ENCODE assay signal across 23 cellular contexts in the genomic region with DNA sequence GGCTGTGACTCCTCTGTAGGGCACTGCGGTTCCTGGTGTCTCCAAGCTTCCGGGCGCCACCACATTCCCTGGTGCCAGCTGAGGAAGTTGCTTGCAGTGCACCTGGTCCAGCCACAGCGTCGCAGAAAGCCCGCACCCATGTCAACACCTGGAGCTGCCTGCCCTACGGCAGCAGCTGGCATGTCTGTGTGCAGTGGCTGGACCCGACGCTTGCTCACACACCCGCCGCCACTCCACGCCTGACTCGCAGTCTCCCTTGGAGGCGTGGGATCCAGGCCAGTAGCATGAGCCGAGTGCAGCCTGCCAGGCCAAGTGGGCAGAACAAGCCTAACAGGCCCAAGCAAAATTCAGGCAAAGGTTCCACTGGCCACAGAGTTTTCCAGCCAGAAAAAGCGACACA.
"Had no signal": no experiment of that assay in that cellular context is flagged by ENCODE, and none has a peak within 500 bp of the region (broad histone marks: within the 10 kb centered on the region; RNA-seq: fewer than 3 reads in every experiment).

No MANE protein-coding gene starts in this region.

- H3K9me3 Mint-ChIP-seq: activated naive CD4-positive, alpha-beta T cell treated with anti-CD3 and anti-CD28 coated beads, Interleukin-2, amount 50 U/mL, for 72 hours; activated T-helper 17 cell treated with anti-CD3 and anti-CD28 coated beads, Interleukin-2, amount 50 U/mL, for 72 hours; brain; immature natural killer cell; naive thymus-derived CD4-positive, alpha-beta T cell; neural crest cell had no signal

- H3K36me3 Mint-ChIP-seq: activated naive CD4-positive, alpha-beta T cell treated with anti-CD3 and anti-CD28 coated beads, Interleukin-2, amount 50 U/mL, for 72 hours; brain; immature natural killer cell; naive thymus-derived CD4-positive, alpha-beta T cell had no signal

- H3K27me3 Mint-ChIP-seq: dendritic cell treated with granulocyte-macrophage colony-stimulating factor and Interleukin-4, amounts not matched to agents 40 ng/mL and 50 ng/mL, for 4 days had no signal

- H3K27ac Mint-ChIP-seq: activated CD8-positive, alpha-beta T cell treated with anti-CD3 and anti-CD28 coated beads, Interleukin-2, amount 10 ng/mL, durations not matched to agents 7 days and 5 days; activated naive CD4-positive, alpha-beta T cell treated with anti-CD3 and anti-CD28 coated beads, Interleukin-2, amount 50 U/mL, for 72 hours; activated T-helper 17 cell treated with anti-CD3 and anti-CD28 coated beads, Interleukin-2, amount 50 U/mL, for 72 hours; brain; dendritic cell treated with granulocyte-macrophage colony-stimulating factor and Interleukin-4, amounts not matched to agents 40 ng/mL and 50 ng/mL, for 4 days; immature natural killer cell; naive thymus-derived CD4-positive, alpha-beta T cell had no signal

- H3K27me3 ChIP-seq: foreskin keratinocyte, left lung, tibial artery had no signal

- H3K36me3 ChIP-seq: left lung, tibial artery, WERI-Rb-1 had no signal

- H3K4me1 Mint-ChIP-seq: activated T-helper 17 cell treated with anti-CD3 and anti-CD28 coated beads, Interleukin-2, amount 50 U/mL, for 72 hours; brain; immature natural killer cell; naive thymus-derived CD4-positive, alpha-beta T cell; neural crest cell had no signal

- H3K9me3 ChIP-seq: left lung, tibial artery had no signal

- H3K4me3 ChIP-seq: left lung, tibial artery had no signal

- DNase-seq: activated CD4-positive, alpha-beta T cell treated with anti-CD3 and anti-CD28 coated beads, Interleukin-2, amount 50 U/mL, for 1 hour; activated CD4-positive, CD25-positive, alpha-beta regulatory T cell treated with anti-CD3 and anti-CD28 coated beads, Interleukin-2, amount 50 U/mL, for 72 hours; activated CD8-positive, alpha-beta T cell treated with anti-CD3 and anti-CD28 coated beads, Interleukin-2, amount 10 ng/mL, durations not matched to agents 7 days and 5 days; activated T-cell treated with anti-CD3 and anti-CD28 coated beads, Interleukin-2, amount 50 U/mL, for 1 hour; aorta; caudate nucleus; effector CD4-positive, alpha-beta T cell; erythroblast; foreskin keratinocyte; immature natural killer cell; kidney glomerular epithelial cell; naive thymus-derived CD4-positive, alpha-beta T cell; stimulated activated CD4-positive, alpha-beta T cell treated with anti-CD3 and anti-CD28 coated beads, Interleukin-2, amount 100 ng/mL, for 48 hours; stimulated activated CD8-positive, alpha-beta memory T cell treated with anti-CD3 and anti-CD28 coated beads, Interleukin-4, amount 100 ng/mL, for 48 hours; stimulated activated naive CD8-positive, alpha-beta T cell treated with anti-CD3 and anti-CD28 coated beads, Interleukin-15, Interleukin-2, amounts not matched to agents 100 U/mL and 50 U/mL, for 24 hours; tibial artery; WERI-Rb-1 had no signal

- H3K4me1 ChIP-seq: foreskin keratinocyte, left lung, tibial artery had no signal

- H3K27ac ChIP-seq: foreskin keratinocyte, left lung, tibial artery, WERI-Rb-1 had no signal

- H3K4me3 Mint-ChIP-seq: activated CD8-positive, alpha-beta T cell treated with anti-CD3 and anti-CD28 coated beads, Interleukin-2, amount 10 ng/mL, durations not matched to agents 7 days and 5 days; activated T-helper 17 cell treated with anti-CD3 and anti-CD28 coated beads, Interleukin-2, amount 50 U/mL, for 72 hours; brain; dendritic cell treated with granulocyte-macrophage colony-stimulating factor and Interleukin-4, amounts not matched to agents 40 ng/mL and 50 ng/mL, for 4 days; immature natural killer cell; naive thymus-derived CD4-positive, alpha-beta T cell; neural crest cell had no signal
